Comparison of ENCODE assay signal across 1 cellular context in genomic region chr7:148230883-148231282, GRCh38.
TF ChIP-seq lines count a peak whose summit lies in the region.

No MANE protein-coding gene starts in this region.

TF ChIP-seq in K562, 482 proteins besides CTCF, POLR2A, EP300 and RAD21 (continued from another document):
- TF ChIP-seq ZNF407 (IDR thresholded peaks at IDR 0.05; ENCODE audit: low read depth): no peak
- TF ChIP-seq CEBPG (CRISPR knock-in tag; IDR thresholded peaks at IDR 0.05): no peak
- peak in 1 of 2 experiments; percentile 47; a peak in 1 of 4 replicates for TF ChIP-seq CEBPG (tag; conservative IDR thresholded peaks at IDR 0.05 in 1 of 2, IDR thresholded peaks at IDR 0.05 in 1 of 2)
- no peak for TF ChIP-seq PRDM10 (IDR thresholded peaks at IDR 0.05; ENCODE audit: partially characterized antibody)
